In genomic region chrX:55924574-55924973, GRCh38 we compare ENCODE assay signal across 1 cellular context.
TF ChIP-seq lines count a peak whose summit lies in the region.

No MANE protein-coding gene starts in this region.

TF ChIP-seq in GM23338, 12 proteins besides CTCF, POLR2A, EP300 and RAD21 (continued from another document):
- TF ChIP-seq, protein P1, sequence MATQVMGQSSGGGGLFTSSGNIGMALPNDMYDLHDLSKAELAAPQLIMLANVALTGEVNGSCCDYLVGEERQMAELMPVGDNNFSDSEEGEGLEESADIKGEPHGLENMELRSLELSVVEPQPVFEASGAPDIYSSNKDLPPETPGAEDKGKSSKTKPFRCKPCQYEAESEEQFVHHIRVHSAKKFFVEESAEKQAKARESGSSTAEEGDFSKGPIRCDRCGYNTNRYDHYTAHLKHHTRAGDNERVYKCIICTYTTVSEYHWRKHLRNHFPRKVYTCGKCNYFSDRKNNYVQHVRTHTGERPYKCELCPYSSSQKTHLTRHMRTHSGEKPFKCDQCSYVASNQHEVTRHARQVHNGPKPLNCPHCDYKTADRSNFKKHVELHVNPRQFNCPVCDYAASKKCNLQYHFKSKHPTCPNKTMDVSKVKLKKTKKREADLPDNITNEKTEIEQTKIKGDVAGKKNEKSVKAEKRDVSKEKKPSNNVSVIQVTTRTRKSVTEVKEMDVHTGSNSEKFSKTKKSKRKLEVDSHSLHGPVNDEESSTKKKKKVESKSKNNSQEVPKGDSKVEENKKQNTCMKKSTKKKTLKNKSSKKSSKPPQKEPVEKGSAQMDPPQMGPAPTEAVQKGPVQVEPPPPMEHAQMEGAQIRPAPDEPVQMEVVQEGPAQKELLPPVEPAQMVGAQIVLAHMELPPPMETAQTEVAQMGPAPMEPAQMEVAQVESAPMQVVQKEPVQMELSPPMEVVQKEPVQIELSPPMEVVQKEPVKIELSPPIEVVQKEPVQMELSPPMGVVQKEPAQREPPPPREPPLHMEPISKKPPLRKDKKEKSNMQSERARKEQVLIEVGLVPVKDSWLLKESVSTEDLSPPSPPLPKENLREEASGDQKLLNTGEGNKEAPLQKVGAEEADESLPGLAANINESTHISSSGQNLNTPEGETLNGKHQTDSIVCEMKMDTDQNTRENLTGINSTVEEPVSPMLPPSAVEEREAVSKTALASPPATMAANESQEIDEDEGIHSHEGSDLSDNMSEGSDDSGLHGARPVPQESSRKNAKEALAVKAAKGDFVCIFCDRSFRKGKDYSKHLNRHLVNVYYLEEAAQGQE (IDR thresholded peaks at IDR 0.05; ENCODE audit: unreplicated experiment): no peak
- TF ChIP-seq EZH2 (IDR thresholded peaks at IDR 0.05; ENCODE audit: low read depth, unreplicated experiment) (no peak), POLR2AphosphoS5 (IDR thresholded peaks at IDR 0.05; ENCODE audit: low read depth) (no peak), ZNF114 (CRISPR knock-in tag; IDR thresholded peaks at IDR 0.05) (no peak)
